1 cellular context compared by ENCODE assay signal in the genomic region with DNA sequence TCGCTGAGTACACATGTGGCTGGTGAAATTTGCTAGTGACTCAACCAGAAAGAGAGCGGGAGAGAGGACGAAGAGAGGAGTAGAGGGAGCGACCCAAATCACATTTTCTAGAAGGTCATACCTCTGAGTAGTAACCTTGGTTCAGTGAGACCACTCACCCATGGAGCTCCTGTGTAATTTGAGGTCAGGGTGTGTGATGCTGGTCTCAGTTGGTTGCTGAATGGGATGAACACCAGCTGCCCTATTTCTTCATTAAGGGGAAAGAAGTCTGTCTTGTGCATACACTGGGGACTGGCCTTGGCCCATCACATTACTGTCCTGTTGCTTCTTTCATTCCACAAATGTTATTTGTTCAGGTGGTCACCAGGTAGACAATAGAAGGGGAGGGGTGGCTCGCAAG.
TF ChIP-seq lines count a peak whose summit lies in the region.

No MANE protein-coding gene starts in this region.

TF ChIP-seq in H1, 55 proteins besides CTCF, POLR2A, EP300 and RAD21 (continued from another document):
- TF ChIP-seq, protein P1, sequence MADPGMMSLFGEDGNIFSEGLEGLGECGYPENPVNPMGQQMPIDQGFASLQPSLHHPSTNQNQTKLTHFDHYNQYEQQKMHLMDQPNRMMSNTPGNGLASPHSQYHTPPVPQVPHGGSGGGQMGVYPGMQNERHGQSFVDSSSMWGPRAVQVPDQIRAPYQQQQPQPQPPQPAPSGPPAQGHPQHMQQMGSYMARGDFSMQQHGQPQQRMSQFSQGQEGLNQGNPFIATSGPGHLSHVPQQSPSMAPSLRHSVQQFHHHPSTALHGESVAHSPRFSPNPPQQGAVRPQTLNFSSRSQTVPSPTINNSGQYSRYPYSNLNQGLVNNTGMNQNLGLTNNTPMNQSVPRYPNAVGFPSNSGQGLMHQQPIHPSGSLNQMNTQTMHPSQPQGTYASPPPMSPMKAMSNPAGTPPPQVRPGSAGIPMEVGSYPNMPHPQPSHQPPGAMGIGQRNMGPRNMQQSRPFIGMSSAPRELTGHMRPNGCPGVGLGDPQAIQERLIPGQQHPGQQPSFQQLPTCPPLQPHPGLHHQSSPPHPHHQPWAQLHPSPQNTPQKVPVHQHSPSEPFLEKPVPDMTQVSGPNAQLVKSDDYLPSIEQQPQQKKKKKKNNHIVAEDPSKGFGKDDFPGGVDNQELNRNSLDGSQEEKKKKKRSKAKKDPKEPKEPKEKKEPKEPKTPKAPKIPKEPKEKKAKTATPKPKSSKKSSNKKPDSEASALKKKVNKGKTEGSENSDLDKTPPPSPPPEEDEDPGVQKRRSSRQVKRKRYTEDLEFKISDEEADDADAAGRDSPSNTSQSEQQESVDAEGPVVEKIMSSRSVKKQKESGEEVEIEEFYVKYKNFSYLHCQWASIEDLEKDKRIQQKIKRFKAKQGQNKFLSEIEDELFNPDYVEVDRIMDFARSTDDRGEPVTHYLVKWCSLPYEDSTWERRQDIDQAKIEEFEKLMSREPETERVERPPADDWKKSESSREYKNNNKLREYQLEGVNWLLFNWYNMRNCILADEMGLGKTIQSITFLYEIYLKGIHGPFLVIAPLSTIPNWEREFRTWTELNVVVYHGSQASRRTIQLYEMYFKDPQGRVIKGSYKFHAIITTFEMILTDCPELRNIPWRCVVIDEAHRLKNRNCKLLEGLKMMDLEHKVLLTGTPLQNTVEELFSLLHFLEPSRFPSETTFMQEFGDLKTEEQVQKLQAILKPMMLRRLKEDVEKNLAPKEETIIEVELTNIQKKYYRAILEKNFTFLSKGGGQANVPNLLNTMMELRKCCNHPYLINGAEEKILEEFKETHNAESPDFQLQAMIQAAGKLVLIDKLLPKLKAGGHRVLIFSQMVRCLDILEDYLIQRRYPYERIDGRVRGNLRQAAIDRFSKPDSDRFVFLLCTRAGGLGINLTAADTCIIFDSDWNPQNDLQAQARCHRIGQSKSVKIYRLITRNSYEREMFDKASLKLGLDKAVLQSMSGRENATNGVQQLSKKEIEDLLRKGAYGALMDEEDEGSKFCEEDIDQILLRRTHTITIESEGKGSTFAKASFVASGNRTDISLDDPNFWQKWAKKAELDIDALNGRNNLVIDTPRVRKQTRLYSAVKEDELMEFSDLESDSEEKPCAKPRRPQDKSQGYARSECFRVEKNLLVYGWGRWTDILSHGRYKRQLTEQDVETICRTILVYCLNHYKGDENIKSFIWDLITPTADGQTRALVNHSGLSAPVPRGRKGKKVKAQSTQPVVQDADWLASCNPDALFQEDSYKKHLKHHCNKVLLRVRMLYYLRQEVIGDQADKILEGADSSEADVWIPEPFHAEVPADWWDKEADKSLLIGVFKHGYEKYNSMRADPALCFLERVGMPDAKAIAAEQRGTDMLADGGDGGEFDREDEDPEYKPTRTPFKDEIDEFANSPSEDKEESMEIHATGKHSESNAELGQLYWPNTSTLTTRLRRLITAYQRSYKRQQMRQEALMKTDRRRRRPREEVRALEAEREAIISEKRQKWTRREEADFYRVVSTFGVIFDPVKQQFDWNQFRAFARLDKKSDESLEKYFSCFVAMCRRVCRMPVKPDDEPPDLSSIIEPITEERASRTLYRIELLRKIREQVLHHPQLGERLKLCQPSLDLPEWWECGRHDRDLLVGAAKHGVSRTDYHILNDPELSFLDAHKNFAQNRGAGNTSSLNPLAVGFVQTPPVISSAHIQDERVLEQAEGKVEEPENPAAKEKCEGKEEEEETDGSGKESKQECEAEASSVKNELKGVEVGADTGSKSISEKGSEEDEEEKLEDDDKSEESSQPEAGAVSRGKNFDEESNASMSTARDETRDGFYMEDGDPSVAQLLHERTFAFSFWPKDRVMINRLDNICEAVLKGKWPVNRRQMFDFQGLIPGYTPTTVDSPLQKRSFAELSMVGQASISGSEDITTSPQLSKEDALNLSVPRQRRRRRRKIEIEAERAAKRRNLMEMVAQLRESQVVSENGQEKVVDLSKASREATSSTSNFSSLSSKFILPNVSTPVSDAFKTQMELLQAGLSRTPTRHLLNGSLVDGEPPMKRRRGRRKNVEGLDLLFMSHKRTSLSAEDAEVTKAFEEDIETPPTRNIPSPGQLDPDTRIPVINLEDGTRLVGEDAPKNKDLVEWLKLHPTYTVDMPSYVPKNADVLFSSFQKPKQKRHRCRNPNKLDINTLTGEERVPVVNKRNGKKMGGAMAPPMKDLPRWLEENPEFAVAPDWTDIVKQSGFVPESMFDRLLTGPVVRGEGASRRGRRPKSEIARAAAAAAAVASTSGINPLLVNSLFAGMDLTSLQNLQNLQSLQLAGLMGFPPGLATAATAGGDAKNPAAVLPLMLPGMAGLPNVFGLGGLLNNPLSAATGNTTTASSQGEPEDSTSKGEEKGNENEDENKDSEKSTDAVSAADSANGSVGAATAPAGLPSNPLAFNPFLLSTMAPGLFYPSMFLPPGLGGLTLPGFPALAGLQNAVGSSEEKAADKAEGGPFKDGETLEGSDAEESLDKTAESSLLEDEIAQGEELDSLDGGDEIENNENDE (IDR thresholded peaks at IDR 0.05; ENCODE audit: insufficient replicate concordance, low read length): no peak
- TF ChIP-seq NRF1 (IDR thresholded peaks at IDR 0.05; ENCODE audit: low read depth, low read length): no peak
- TF ChIP-seq SIRT6 (IDR thresholded peaks at IDR 0.05; ENCODE audit: low read length): no peak
- no peak for TF ChIP-seq POU5F1 (IDR thresholded peaks at IDR 0.05; ENCODE audit: low read depth, low read length)
- TF ChIP-seq RXRA (IDR thresholded peaks at IDR 0.05; ENCODE audit: insufficient read depth, low read depth, low read length): no peak
- TF ChIP-seq HDAC6 (IDR thresholded peaks at IDR 0.05; ENCODE audit: low read depth, low read length): no peak
- no peak for TF ChIP-seq CBX5 (IDR thresholded peaks at IDR 0.05; ENCODE audit: low read depth, low read length)
- TF ChIP-seq, protein P2, sequence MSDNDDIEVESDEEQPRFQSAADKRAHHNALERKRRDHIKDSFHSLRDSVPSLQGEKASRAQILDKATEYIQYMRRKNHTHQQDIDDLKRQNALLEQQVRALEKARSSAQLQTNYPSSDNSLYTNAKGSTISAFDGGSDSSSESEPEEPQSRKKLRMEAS (IDR thresholded peaks at IDR 0.05): no peak
- no peak for TF ChIP-seq SUZ12 (IDR thresholded peaks at IDR 0.05; ENCODE audit: low read length)
- TF ChIP-seq BRCA1 (IDR thresholded peaks at IDR 0.05; ENCODE audit: low read depth, low read length): no peak
- TF ChIP-seq BACH1 (IDR thresholded peaks at IDR 0.05; ENCODE audit: low read length): no peak
- no peak for TF ChIP-seq CHD2 (IDR thresholded peaks at IDR 0.05; ENCODE audit: low read length)
- TF ChIP-seq, protein P3, sequence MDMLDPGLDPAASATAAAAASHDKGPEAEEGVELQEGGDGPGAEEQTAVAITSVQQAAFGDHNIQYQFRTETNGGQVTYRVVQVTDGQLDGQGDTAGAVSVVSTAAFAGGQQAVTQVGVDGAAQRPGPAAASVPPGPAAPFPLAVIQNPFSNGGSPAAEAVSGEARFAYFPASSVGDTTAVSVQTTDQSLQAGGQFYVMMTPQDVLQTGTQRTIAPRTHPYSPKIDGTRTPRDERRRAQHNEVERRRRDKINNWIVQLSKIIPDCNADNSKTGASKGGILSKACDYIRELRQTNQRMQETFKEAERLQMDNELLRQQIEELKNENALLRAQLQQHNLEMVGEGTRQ (IDR thresholded peaks at IDR 0.05; ENCODE audit: low read length): no peak
- no peak for TF ChIP-seq EZH2 (IDR thresholded peaks at IDR 0.05; ENCODE audit: low read depth, low read length, severe bottlenecking)
- TF ChIP-seq SP2 (IDR thresholded peaks at IDR 0.05; ENCODE audit: low read length): no peak
- TF ChIP-seq TEAD4 (IDR thresholded peaks at IDR 0.05; ENCODE audit: low read depth, low read length): no peak
- TF ChIP-seq, protein P4, sequence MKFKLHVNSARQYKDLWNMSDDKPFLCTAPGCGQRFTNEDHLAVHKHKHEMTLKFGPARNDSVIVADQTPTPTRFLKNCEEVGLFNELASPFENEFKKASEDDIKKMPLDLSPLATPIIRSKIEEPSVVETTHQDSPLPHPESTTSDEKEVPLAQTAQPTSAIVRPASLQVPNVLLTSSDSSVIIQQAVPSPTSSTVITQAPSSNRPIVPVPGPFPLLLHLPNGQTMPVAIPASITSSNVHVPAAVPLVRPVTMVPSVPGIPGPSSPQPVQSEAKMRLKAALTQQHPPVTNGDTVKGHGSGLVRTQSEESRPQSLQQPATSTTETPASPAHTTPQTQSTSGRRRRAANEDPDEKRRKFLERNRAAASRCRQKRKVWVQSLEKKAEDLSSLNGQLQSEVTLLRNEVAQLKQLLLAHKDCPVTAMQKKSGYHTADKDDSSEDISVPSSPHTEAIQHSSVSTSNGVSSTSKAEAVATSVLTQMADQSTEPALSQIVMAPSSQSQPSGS (IDR thresholded peaks at IDR 0.05; ENCODE audit: low read length): no peak
- no peak for TF ChIP-seq YY1 (IDR thresholded peaks at IDR 0.05; ENCODE audit: low read depth, low read length)
